Comparison of ENCODE assay signal across 8 cellular contexts in genomic region chr11:124801014-124801413, GRCh38. TPM values are rescaled to one million over a fixed set of nuclear protein-coding genes. Genes with fewer than 3 reads are reported as not detected.
DNase-seq lines count a peak whose midpoint lies in the region; ATAC-seq and TF ChIP-seq lines count a peak whose summit lies in the region.

No MANE protein-coding gene starts in this region.

- H2BK5ac ChIP-seq in H9 (ENCODE audit: insufficient read length, low read length), result no peak overlapping the region

- H3K23ac ChIP-seq in H9 (ENCODE audit: insufficient read length, low read depth, low read length), result no peak overlapping the region

- H2BK120ac ChIP-seq in H9 (ENCODE audit: low read depth, low read length, poor library complexity, severe bottlenecking), result no peak overlapping the region

- peaks cover 1% of the 10 kb centered on the region; the same call in 1 of the 2 replicates for H3K27me3 Mint-ChIP-seq in H9 (ENCODE audit: low read depth)
- H3K27me3 Mint-ChIP-seq in stimulated activated naive CD8-positive, alpha-beta T cell treated with anti-CD3 and anti-CD28 coated beads, Interleukin-15, amount 100 ng/mL, for 72 hours, result no peaks in the 10 kb centered on the region

- no peak for TF ChIP-seq POLR2A in adrenal gland (IDR thresholded peaks at IDR 0.05)

- no peak overlapping the region for H2AK5ac ChIP-seq in H9 (ENCODE audit: insufficient read length, low read length)

- H2BK12ac ChIP-seq in H9 (ENCODE audit: insufficient read length, low read depth, low read length), result no peak overlapping the region

- intact Hi-C loops in adrenal gland (cut with DNase I), result loop anchor here in 1 of 2 donors (5.0 kb wide), 1 partner anchor 36 kb away; no protein-coding TSS in a partner anchor

- H2AFZ ChIP-seq in H9 (ENCODE audit: low read length), result no peak overlapping the region

- H3K4me3 Mint-ChIP-seq in H9, result peak overlapping the region; percentile 87 to 89
- H3K4me3 Mint-ChIP-seq in stimulated activated naive CD8-positive, alpha-beta T cell treated with anti-CD3 and anti-CD28 coated beads, Interleukin-15, amount 100 ng/mL, for 72 hours, result peak overlapping the region; percentile 85 to 98

- H3K4me3 ChIP-seq in adrenal gland, result peak overlapping the region in 3 of 4 donors; percentile 77 to 98 (median 78)

- H3K4me1 ChIP-seq in H9 (ENCODE audit: insufficient read depth, low read length) (peaks cover 2% of the 10 kb centered on the region; the same call in 1 of the 2 replicates), adrenal gland (replicated peaks in 1 of 2) (peaks cover 7 to 24% of the 10 kb centered on the region in 2 donors)

- peaks cover 5% of the 10 kb centered on the region for H3K23me2 ChIP-seq in H9 (ENCODE audit: insufficient read length, low read depth, low read length, poor library complexity, severe bottlenecking)

- no peak overlapping the region for H2BK15ac ChIP-seq in H9 (ENCODE audit: low read depth, low read length)

- H3K27ac ChIP-seq in 22Rv1, result peak overlapping the region; percentile 70
- H3K27ac ChIP-seq in H9 (ENCODE audit: insufficient read length, low read depth, low read length), result no peak overlapping the region
- peak overlapping the region; percentile 94 to 98 (median 97) for H3K27ac ChIP-seq in adrenal gland

- no peak overlapping the region; the same call in 1 of the 2 replicates for H3K14ac ChIP-seq in H9 (ENCODE audit: insufficient read depth, low read length)

- H3K27me3 ChIP-seq in H9 (ENCODE audit: insufficient read depth, low read length) (no peaks in the 10 kb centered on the region), adrenal gland (no peaks in the 10 kb centered on the region)

- peak overlapping the region; percentile 96 for H3K4me2 ChIP-seq in H9 (ENCODE audit: insufficient read depth, insufficient read length, low read length)

- H2BK20ac ChIP-seq in H9 (ENCODE audit: low read depth, low read length, poor library complexity, severe bottlenecking), result no peak overlapping the region

- no peak for TF ChIP-seq CTCF in 22Rv1 (IDR thresholded peaks at IDR 0.05)
- no peak for TF ChIP-seq CTCF in H9 (conservative IDR thresholded peaks at IDR 0.05)
- TF ChIP-seq CTCF in adrenal gland (IDR thresholded peaks at IDR 0.05), result no peak

- no peak overlapping the region for H4K5ac ChIP-seq in H9 (ENCODE audit: insufficient read length, low read depth, low read length)

- H3K9me3 ChIP-seq in H9 (ENCODE audit: control insufficient read depth, low read depth, low read length), result no peaks in the 10 kb centered on the region
- no peaks in the 10 kb centered on the region for H3K9me3 ChIP-seq in adrenal gland (replicated peaks in 1 of 3)

- peaks cover 4 to 9% (median 5%) of the 10 kb centered on the region in 3 experiments; a peak in 6 of 7 replicates for H3K36me3 Mint-ChIP-seq in H9 (ENCODE audit: insufficient read depth in 1 of 3, low read depth in 3 of 3)

- no peaks in the 10 kb centered on the region for H3K79me1 ChIP-seq in H9 (ENCODE audit: insufficient read depth, low read depth, low read length, poor library complexity, severe bottlenecking)

- no peaks in the 10 kb centered on the region for H3K36me3 ChIP-seq in adrenal gland (replicated peaks in 1 of 2)

- no peaks in the 10 kb centered on the region for H4K20me1 ChIP-seq in H9 (ENCODE audit: control insufficient read depth, insufficient read depth, insufficient read length)

- no peak overlapping the region for H4K91ac ChIP-seq in H9 (ENCODE audit: insufficient read length, low read depth, low read length)

- H3K4me1 Mint-ChIP-seq in H9, result peaks cover 23 to 31% of the 10 kb centered on the region in 2 experiments
- H3K4me1 Mint-ChIP-seq in stimulated activated naive CD8-positive, alpha-beta T cell treated with anti-CD3 and anti-CD28 coated beads, Interleukin-15, amount 100 ng/mL, for 72 hours, result peaks cover 30% of the 10 kb centered on the region

- peak overlapping the region; percentile 10 for H3K9ac ChIP-seq in H9 (ENCODE audit: extremely low read depth, insufficient read length, low read length)

- H4K8ac ChIP-seq in H9 (replicated peaks; ENCODE audit: insufficient read length, low read depth, low read length), result no peak overlapping the region

- WGBS in H9 (ENCODE audit: extremely low coverage, insufficient read length, low lambda C conversion rate), result no CpG with 5 or more reads among the region's 8 CpGs
- 1 to 4% (median 2%) methylated on average over 8 of the region's 8 CpGs for WGBS in adrenal gland, 4 donors

- H3K9me3 Mint-ChIP-seq in H9, result peaks cover 0 to 5% of the 10 kb centered on the region in 2 experiments; a peak in 1 of 5 replicates
- no peaks in the 10 kb centered on the region for H3K9me3 Mint-ChIP-seq in stimulated activated naive CD8-positive, alpha-beta T cell treated with anti-CD3 and anti-CD28 coated beads, Interleukin-15, amount 100 ng/mL, for 72 hours

- H3K27ac Mint-ChIP-seq in H9, result peak overlapping the region; percentile 83 to 94 (median 86); a peak in 4 of 7 replicates
- peak overlapping the region; percentile 86 to 93 for H3K27ac Mint-ChIP-seq in stimulated activated naive CD8-positive, alpha-beta T cell treated with anti-CD3 and anti-CD28 coated beads, Interleukin-15, amount 100 ng/mL, for 72 hours

- DNase-seq in H9 (no peak), adrenal gland (peak in 3 of 7 donors; percentile 18 to 28 (median 21)), inferior parietal cortex (ENCODE audit: extremely low spot score) (peak; percentile 11), cortex of kidney (lab: John Stamatoyannopoulos, UW) (no peak)
- DNase-seq in stimulated activated naive CD8-positive, alpha-beta T cell treated with anti-CD3 and anti-CD28 coated beads, Interleukin-15, amount 100 ng/mL, for 72 hours, result no peak
- no peak for DNase-seq in NK-92 treated with Interleukin-12 subunit alpha and Interleukin-12 subunit beta, amount 100 ng/mL, for 24 hours (lab: John Stamatoyannopoulos, UW)

- no peak for ATAC-seq in stimulated activated naive CD8-positive, alpha-beta T cell treated with anti-CD3 and anti-CD28 coated beads, Interleukin-15, amount 100 ng/mL, for 72 hours
- ATAC-seq in GM21529 (IDR thresholded peaks at IDR 0.05; ENCODE audit: unreplicated experiment), result no peak

- H3K18ac ChIP-seq in H9 (ENCODE audit: insufficient read length, low read depth, low read length), result no peak overlapping the region

- no peak overlapping the region for H3K56ac ChIP-seq in H9 (ENCODE audit: insufficient read length, low read depth, low read length)

- H3K79me2 ChIP-seq in H9 (ENCODE audit: insufficient read depth, low read length), result peaks cover 24% of the 10 kb centered on the region; the same call in 1 of the 2 replicates

- no peak overlapping the region for H3K4ac ChIP-seq in H9 (ENCODE audit: low read depth, low read length)

- no peak overlapping the region for H3T11ph ChIP-seq in H9 (ENCODE audit: low read length)

RNA-seq across cellular contexts. Expression of gene MSANTD2, which starts 0.8 kb away (rescaled TPM):
- total RNA-seq in H9 (2021) (14.5 and 18.1 TPM in 2 replicates), adrenal gland (10 to 100 TPM in 3 of 8 donors, 1 to 10 TPM in 5; 4.4 to 16.2 (median 6.3) TPM)
- 10 to 100 TPM in 2 of 3 donors, 1 to 10 TPM in 1; 7.1 to 16.8 (median 16.2) TPM for polyA plus RNA-seq in adrenal gland

RNA-seq across cellular contexts. Expression of gene ESAM, which starts 38.9 kb away (rescaled TPM):
- total RNA-seq in H9 (2021) (0.33 and 0.92 TPM in 2 replicates), adrenal gland (10 to 100 TPM; 10.6 to 36.9 (median 29.3) TPM)
- 10 to 100 TPM; 17.1 to 31.2 (median 21.5) TPM for polyA plus RNA-seq in adrenal gland

RNA-seq across cellular contexts. Expression of gene VSIG2, which starts 49.0 kb away (rescaled TPM):
- total RNA-seq in H9 (2021) (not detected in 2 replicates), adrenal gland (1 to 10 TPM in 1 of 8 donors, under 1 TPM in 3, not detected in 4; 0.25 to 1.4 (median 0.48) TPM)
- polyA plus RNA-seq in adrenal gland, result 1 to 10 TPM in 1 of 3 donors, under 1 TPM in 2; 0.29 to 2.4 (median 0.67) TPM
